Comparison of ENCODE assay signal across 11 cellular contexts in genomic region chr5:68456756-68457217, GRCh38.
DNase-seq lines count a peak whose midpoint lies in the region; ATAC-seq, FAIRE-seq and TF ChIP-seq lines count a peak whose summit lies in the region.
"Had no signal": no experiment of that assay in that cellular context is flagged by ENCODE, and none has a peak within 500 bp of the region (broad histone marks: within the 10 kb centered on the region; RNA-seq: fewer than 3 reads in every experiment).

No MANE protein-coding gene starts in this region.

- H3K9me3 ChIP-seq in GM12878 (replicated peaks; ENCODE audit: control insufficient read depth, insufficient read depth, low read length): no peaks in the 10 kb centered on the region; the same call in 2 of the 3 replicates
- no peaks in the 10 kb centered on the region for H3K9me3 ChIP-seq in CD8-positive, alpha-beta T cell (ENCODE audit: low read length)

- no peak overlapping the region for H3K9ac ChIP-seq in GM12878 (ENCODE audit: control insufficient read depth, insufficient read depth, low read length)

- H3K36me3 Mint-ChIP-seq in CD8-positive, alpha-beta T cell: no peaks in the 10 kb centered on the region

- TF ChIP-seq CTCF in GM12878 (IDR thresholded peaks at IDR 0.05 in 2 of 3, conservative IDR thresholded peaks at IDR 0.05 in 1 of 3; ENCODE audit: control insufficient read depth in 2 of 3, extremely low read depth in 1 of 3, insufficient read depth in 1 of 3, low read depth in 3 of 3, low read length in 3 of 3): no peak
- TF ChIP-seq CTCF in CD8-positive, alpha-beta T cell (IDR thresholded peaks at IDR 0.05): no peak

- H3K9me3 Mint-ChIP-seq in CD8-positive, alpha-beta T cell: no peaks in the 10 kb centered on the region

- H3K4me1 Mint-ChIP-seq in CD8-positive, alpha-beta T cell (ENCODE audit: low read depth): peaks cover 18% of the 10 kb centered on the region

- CTCF ChIA-PET in GM12878 (lab: Yijun Ruan, JAX): interaction anchor here (1.1 to 3.8 kb wide), 5 partner anchors 11 to 170 kb away, joined by 4 to 24 read pairs (median 5); no protein-coding TSS in a partner anchor
- CTCF ChIA-PET in CD8-positive, alpha-beta T cell (lab: Charles Lee): interaction anchor here (1.1 to 1.4 kb wide), 2 partner anchors 169 to 170 kb away, joined by 3 to 7 read pairs; no protein-coding TSS in a partner anchor

- SMC1A ChIA-PET in GM12878 (lab: Charles Lee; ENCODE audit: uncharacterized antibody, unreplicated experiment): interaction anchor here (0.6 to 4.2 kb wide), 11 partner anchors 9 to 1210 kb away, joined by 3 to 33 read pairs (median 4); no protein-coding TSS in a partner anchor

- no peaks in the 10 kb centered on the region for H3K27me3 Mint-ChIP-seq in CD8-positive, alpha-beta T cell (ENCODE audit: low read depth)

- H3K36me3 ChIP-seq in GM12878 (ENCODE audit: control insufficient read depth in 2 of 2, insufficient read depth in 2 of 2, low read length in 1 of 2): no peaks in the 10 kb centered on the region
- no peaks in the 10 kb centered on the region for H3K36me3 ChIP-seq in CD8-positive, alpha-beta T cell (ENCODE audit: insufficient read depth, low read length)

- no peak overlapping the region for H3K4me3 ChIP-seq in GM12878
- H3K4me3 ChIP-seq in CD8-positive, alpha-beta T cell (ENCODE audit: low read depth, low read length): no peak overlapping the region

- H3K4me1 ChIP-seq in GM12878 (ENCODE audit: control insufficient read depth, insufficient read depth, low read length): no peaks in the 10 kb centered on the region; the same call in 1 of the 2 replicates
- H3K4me1 ChIP-seq in CD8-positive, alpha-beta T cell (ENCODE audit: insufficient read depth, low read length): peaks cover 9% of the 10 kb centered on the region

- H3K4me3 Mint-ChIP-seq in CD8-positive, alpha-beta T cell: no peak overlapping the region

- no peak overlapping the region for H3K4me2 ChIP-seq in GM12878 (ENCODE audit: control insufficient read depth, insufficient read depth)

- BruUV-seq in GM12878 (replicated peaks; lab: Mats Ljungman, UMichigan): no TSS peak

- WGBS in GM12878 (ENCODE audit: insufficient coverage, insufficient replicate concordance, low lambda C conversion rate, missing lambda C conversion rate): 18% methylated on average over 4 of the region's 4 CpGs

- H3K27ac Mint-ChIP-seq in CD8-positive, alpha-beta T cell: no peak overlapping the region

- no peak overlapping the region for H3K27ac ChIP-seq in GM12878 (ENCODE audit: control insufficient read depth, insufficient read depth)
- no peak overlapping the region for H3K27ac ChIP-seq in CD8-positive, alpha-beta T cell (ENCODE audit: low read depth, low read length)

- DNase-seq in AG08395 (ENCODE audit: low spot score) (peak; percentile 54), GM12878 (ENCODE audit: low read depth, low spot score) (no peak), left colon (peak in 1 of 2 donors; percentile 45), T-helper 2 cell (no peak)
- DNase-seq in CD8-positive, alpha-beta T cell: no peak
- DNase-seq: activated T-cell treated with anti-CD3 and anti-CD28 coated beads, Interleukin-2, amount 50 U/mL, for 1 hour; DND-41; NK-92 treated with Interleukin-12 subunit alpha and Interleukin-12 subunit beta, amount 100 ng/mL, for 24 hours had no signal

- TF ChIP-seq RAD21 in GM12878 (IDR thresholded peaks at IDR 0.05; ENCODE audit: insufficient read depth, low read depth, low read length): no peak

- in situ Hi-C loops in GM12878 (cut with MboI): loop anchor here (5.0 kb wide), 1 partner anchor 169 kb away; no protein-coding TSS in a partner anchor

- FAIRE-seq in GM12878 (lab: Jason Lieb, UNC): no peak

- RAD21 ChIA-PET in GM12878 (lab: Charles Lee; ENCODE audit: unreplicated experiment): interaction anchor here (0.7 to 5.5 kb wide), 10 partner anchors 11 to 170 kb away, joined by 3 to 43 read pairs (median 4); no protein-coding TSS in a partner anchor

- peak; percentile 85 for ATAC-seq in HG02610 (IDR thresholded peaks at IDR 0.05; ENCODE audit: unreplicated experiment)
- peak; percentile 38 for ATAC-seq in GM12878
- peak; percentile 97 for ATAC-seq in left colon
- ATAC-seq in GM21529 (IDR thresholded peaks at IDR 0.05; ENCODE audit: unreplicated experiment): no peak
- ATAC-seq in CD8-positive, alpha-beta T cell: no peak
- ATAC-seq in HG03095 (IDR thresholded peaks at IDR 0.05; ENCODE audit: unreplicated experiment): no peak

- intact Hi-C loops in GM12878 (cut with micrococcal nuclease; ENCODE audit: unreplicated experiment): no loop called here
- intact Hi-C loops in left colon (cut with DNase I, micrococcal nuclease): no loop called here
- intact Hi-C loops in CD8-positive, alpha-beta T cell (cut with DNase I, micrococcal nuclease): loop anchor here in 1 of 2 experiments (2.0 to 10.0 kb wide), 2 partner anchors 16 to 1302 kb away; no protein-coding TSS in a partner anchor

- no peaks in the 10 kb centered on the region for H3K79me2 ChIP-seq in GM12878 (ENCODE audit: control insufficient read depth, insufficient read depth, low read length)

- TF ChIP-seq EP300 in GM12878 (IDR thresholded peaks at IDR 0.05; ENCODE audit: borderline replicate concordance in 1 of 2, control insufficient read depth in 1 of 2, low read depth in 2 of 2, low read length in 2 of 2): no peak

- POLR2A ChIA-PET in GM12878 (lab: Charles Lee): interaction anchor here (0.7 to 1.2 kb wide), 2 partner anchors 23 to 170 kb away, joined by 3 to 4 read pairs; no protein-coding TSS in a partner anchor
- POLR2A ChIA-PET in CD8-positive, alpha-beta T cell (lab: Charles Lee): no interaction called here

- no peaks in the 10 kb centered on the region for H4K20me1 ChIP-seq in GM12878 (ENCODE audit: control insufficient read depth, insufficient read depth)

- no peak for TF ChIP-seq POLR2A in GM12878 (IDR thresholded peaks at IDR 0.05; ENCODE audit: low read depth, low read length)

- no peak overlapping the region for H2AFZ ChIP-seq in GM12878 (ENCODE audit: control insufficient read depth, low read depth, low read length)

- H3K27me3 ChIP-seq in GM12878 (replicated peaks in 1 of 2; ENCODE audit: control insufficient read depth in 2 of 2, insufficient read depth in 2 of 2, low read length in 1 of 2): no peaks in the 10 kb centered on the region
- no peaks in the 10 kb centered on the region for H3K27me3 ChIP-seq in CD8-positive, alpha-beta T cell (ENCODE audit: insufficient read depth, low read length)

TF ChIP-seq in GM12878, 131 proteins besides CTCF, POLR2A, EP300 and RAD21 (continues in another document):
- no peak for TF ChIP-seq SREBF2 (IDR thresholded peaks at IDR 0.05; ENCODE audit: low read length)
- no peak for TF ChIP-seq YBX1 (IDR thresholded peaks at IDR 0.05)
- TF ChIP-seq EED (IDR thresholded peaks at IDR 0.05; ENCODE audit: low read depth): peak; percentile 73
- no peak for TF ChIP-seq ZZZ3 (IDR thresholded peaks at IDR 0.05; ENCODE audit: control insufficient read depth, insufficient read length, low read depth)
- TF ChIP-seq ZNF592 (IDR thresholded peaks at IDR 0.05): no peak
- TF ChIP-seq BMI1 (IDR thresholded peaks at IDR 0.05; ENCODE audit: borderline replicate concordance): no peak
- peak in 1 of 2 experiments; percentile 69; a peak in 2 of 4 replicates for TF ChIP-seq ETV6 (conservative IDR thresholded peaks at IDR 0.05 in 1 of 2, IDR thresholded peaks at IDR 0.05 in 1 of 2; ENCODE audit: borderline replicate concordance in 1 of 2, low read depth in 1 of 2)
- peak; percentile 21; the same call in 1 of the 2 replicates for TF ChIP-seq FOXM1 (IDR thresholded peaks at IDR 0.05; ENCODE audit: low read depth, low read length)
- no peak for TF ChIP-seq MAX (IDR thresholded peaks at IDR 0.05; ENCODE audit: low read depth, low read length)
- TF ChIP-seq NFXL1 (IDR thresholded peaks at IDR 0.05; ENCODE audit: borderline replicate concordance): no peak
- 0 out of 2 replicates have a peak, but pooled peaks have one; percentile 16 for TF ChIP-seq IKZF1 (conservative IDR thresholded peaks at IDR 0.05)

Comparison
In these comparisons a context has a peak if more than half of its experiments do, and no peak if none do; other contexts are left out.
1. ATAC-seq: peak in HG02610 (single experiment), GM12878 (single experiment) and left colon (single experiment); none in GM21529 (single experiment), CD8-positive, alpha-beta T cell (single experiment) and HG03095 (single experiment).